In the genomic region with DNA sequence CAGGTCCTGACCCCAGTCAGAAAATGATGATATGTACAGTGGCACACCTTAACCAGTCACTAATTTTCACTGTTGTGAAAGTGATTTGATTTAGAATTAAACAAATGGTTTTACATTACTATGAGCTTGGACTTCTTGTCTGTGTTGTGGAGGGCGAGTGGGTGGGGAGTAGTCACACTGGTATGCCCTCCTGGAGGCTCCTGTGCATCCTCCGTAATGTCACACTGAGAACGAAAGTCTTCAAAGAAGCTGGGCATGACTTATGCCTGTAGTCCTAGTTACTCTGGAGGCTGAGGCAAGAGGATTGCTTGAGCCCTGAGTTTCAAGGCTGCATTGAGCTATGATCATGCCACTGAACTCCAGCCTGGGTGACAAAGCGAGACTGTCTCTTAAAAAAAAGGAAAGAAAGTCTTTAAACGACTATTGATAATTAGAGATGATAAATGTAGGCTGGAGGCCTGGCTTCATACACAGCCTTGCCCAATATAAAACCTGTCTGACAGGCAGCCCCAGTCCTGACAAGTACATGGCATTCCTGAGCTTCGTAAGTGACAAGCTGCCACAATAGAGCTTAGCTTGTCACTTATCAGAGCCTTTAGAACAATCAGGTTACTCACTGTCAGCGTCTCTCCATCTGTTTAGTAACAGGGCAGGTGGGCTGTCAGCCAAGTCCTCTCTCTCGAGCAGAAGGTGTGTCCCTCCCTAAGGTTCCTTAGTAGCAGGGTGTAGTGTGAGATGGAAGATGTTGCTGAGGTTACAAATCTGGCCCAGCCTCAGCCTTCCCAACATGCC, we compare ENCODE assay signal across 8 cellular contexts. TPM values are rescaled to one million over a fixed set of nuclear protein-coding genes. Genes with fewer than 3 reads are reported as not detected.
DNase-seq lines count a peak whose midpoint lies in the region; ATAC-seq lines count a peak whose summit lies in the region.

No MANE protein-coding gene starts in this region.

- peaks cover 0 to 5% of the 10 kb centered on the region in 2 donors for H3K36me3 Mint-ChIP-seq in activated naive CD4-positive, alpha-beta T cell treated with anti-CD3 and anti-CD28 coated beads, Interleukin-2, amount 50 U/mL, for 72 hours

- DNase-seq in stimulated activated naive CD8-positive, alpha-beta T cell treated with anti-CD3 and anti-CD28 coated beads, Interleukin-15, amount 100 ng/mL, for 72 hours = no peak
- no peak for DNase-seq in stimulated activated naive CD8-positive, alpha-beta T cell treated with anti-CD3 and anti-CD28 coated beads, Interleukin-15, Interleukin-2, amounts not matched to agents 100 U/mL and 50 U/mL, for 24 hours
- peak in 1 of 2 donors; percentile 10 for DNase-seq in activated naive CD4-positive, alpha-beta T cell treated with anti-CD3 and anti-CD28 coated beads, Interleukin-2, amount 50 U/mL, for 72 hours (ENCODE audit: low spot score in 2 of 2)
- peak; percentile 74 to 78 for DNase-seq in left colon
- no peak for DNase-seq in NCI-H1417 treated with DMSO at 0.1 percent for 48 hours (lab: John Stamatoyannopoulos, UW)
- no peak for DNase-seq in hepatic stellate cell (ENCODE audit: low spot score)
- no peak for DNase-seq in SJCRH30

- peak overlapping the region; percentile 37 to 57 for H3K27ac Mint-ChIP-seq in stimulated activated naive CD8-positive, alpha-beta T cell treated with anti-CD3 and anti-CD28 coated beads, Interleukin-15, amount 100 ng/mL, for 72 hours
- peak overlapping the region; percentile 73 to 78 for H3K27ac Mint-ChIP-seq in activated naive CD4-positive, alpha-beta T cell treated with anti-CD3 and anti-CD28 coated beads, Interleukin-2, amount 50 U/mL, for 72 hours

- no peaks in the 10 kb centered on the region for H3K27me3 ChIP-seq in SJCRH30

- peaks cover 25% of the 10 kb centered on the region for H3K4me1 Mint-ChIP-seq in stimulated activated naive CD8-positive, alpha-beta T cell treated with anti-CD3 and anti-CD28 coated beads, Interleukin-15, amount 100 ng/mL, for 72 hours

- H3K4me3 Mint-ChIP-seq in stimulated activated naive CD8-positive, alpha-beta T cell treated with anti-CD3 and anti-CD28 coated beads, Interleukin-15, amount 100 ng/mL, for 72 hours = no peak overlapping the region

- no peak overlapping the region for H3K4me3 ChIP-seq in SJCRH30

- H3K36me3 ChIP-seq in SJCRH30 = 0 out of 2 replicates have a peak, but pooled peaks cover 3% of the 10 kb centered on the region

- no peaks in the 10 kb centered on the region for H3K27me3 Mint-ChIP-seq in stimulated activated naive CD8-positive, alpha-beta T cell treated with anti-CD3 and anti-CD28 coated beads, Interleukin-15, amount 100 ng/mL, for 72 hours

- no peak for ATAC-seq in stimulated activated naive CD8-positive, alpha-beta T cell treated with anti-CD3 and anti-CD28 coated beads, Interleukin-15, amount 100 ng/mL, for 72 hours
- no peak for ATAC-seq in stimulated activated naive CD8-positive, alpha-beta T cell treated with anti-CD3 and anti-CD28 coated beads, Interleukin-15, Interleukin-2, amounts not matched to agents 100 U/mL and 50 U/mL, for 24 hours
- peak; percentile 54 to 74 for ATAC-seq in activated naive CD4-positive, alpha-beta T cell treated with anti-CD3 and anti-CD28 coated beads, Interleukin-2, amount 50 U/mL, for 72 hours
- ATAC-seq in left colon = peak; percentile 36
- no peak for ATAC-seq in HG02623 (IDR thresholded peaks at IDR 0.05; ENCODE audit: unreplicated experiment)

- H3K9me3 ChIP-seq in SJCRH30 (replicated peaks) = no peaks in the 10 kb centered on the region

- no peaks in the 10 kb centered on the region for H3K9me3 Mint-ChIP-seq in stimulated activated naive CD8-positive, alpha-beta T cell treated with anti-CD3 and anti-CD28 coated beads, Interleukin-15, amount 100 ng/mL, for 72 hours
- H3K9me3 Mint-ChIP-seq in activated naive CD4-positive, alpha-beta T cell treated with anti-CD3 and anti-CD28 coated beads, Interleukin-2, amount 50 U/mL, for 72 hours = no peaks in the 10 kb centered on the region

- no peak overlapping the region for H3K27ac ChIP-seq in SJCRH30

- intact Hi-C loops in left colon (cut with DNase I, micrococcal nuclease) = no loop called here

- peaks cover 14% of the 10 kb centered on the region for H3K4me1 ChIP-seq in SJCRH30

RNA-seq across cellular contexts. Expression of gene LIMK2, which starts 5.0 kb away (rescaled TPM):
- total RNA-seq in activated naive CD4-positive, alpha-beta T cell treated with anti-CD3 and anti-CD28 coated beads, Interleukin-2, amount 50 U/mL, for 72 hours = 10 to 100 TPM; 46.8 to 66.2 TPM
- 100 to 1,000 TPM; 102 to 142 TPM for total RNA-seq in left colon
- 20.8 and 28.5 TPM in 2 replicates for total RNA-seq in SJCRH30 (2014; rRNA removed; shearing (Covaris generic))

RNA-seq across cellular contexts. Expression of gene RNF185, which starts 47.1 kb away (rescaled TPM):
- total RNA-seq in activated naive CD4-positive, alpha-beta T cell treated with anti-CD3 and anti-CD28 coated beads, Interleukin-2, amount 50 U/mL, for 72 hours = 10 to 100 TPM; 14.5 to 23.9 TPM
- total RNA-seq in left colon = 10 to 100 TPM; 36.6 to 40.5 TPM
- 23.3 and 24.2 TPM in 2 replicates for total RNA-seq in SJCRH30 (2014; rRNA removed; shearing (Covaris generic))

Comparison
In these comparisons a context has a peak if more than half of its experiments do, and no peak if none do; other contexts are left out.
1. ATAC-seq: peak in activated naive CD4-positive, alpha-beta T cell treated with anti-CD3 and anti-CD28 coated beads, Interleukin-2, amount 50 U/mL, for 72 hours (2 of 2) and left colon (single experiment); none in stimulated activated naive CD8-positive, alpha-beta T cell treated with anti-CD3 and anti-CD28 coated beads, Interleukin-15, amount 100 ng/mL, for 72 hours (single experiment), stimulated activated naive CD8-positive, alpha-beta T cell treated with anti-CD3 and anti-CD28 coated beads, Interleukin-15, Interleukin-2, amounts not matched to agents 100 U/mL and 50 U/mL, for 24 hours (single experiment) and HG02623 (single experiment).
2. DNase-seq: peak in left colon (2 of 2); none in stimulated activated naive CD8-positive, alpha-beta T cell treated with anti-CD3 and anti-CD28 coated beads, Interleukin-15, amount 100 ng/mL, for 72 hours (0 of 2), stimulated activated naive CD8-positive, alpha-beta T cell treated with anti-CD3 and anti-CD28 coated beads, Interleukin-15, Interleukin-2, amounts not matched to agents 100 U/mL and 50 U/mL, for 24 hours (single experiment), NCI-H1417 treated with DMSO at 0.1 percent for 48 hours (single experiment), hepatic stellate cell (single experiment) and SJCRH30 (0 of 2).